29 cellular contexts compared by ENCODE assay signal in genomic region chr4:171651071-171651470, GRCh38.
"Had no signal": no experiment of that assay in that cellular context is flagged by ENCODE, and none has a peak within 500 bp of the region (broad histone marks: within the 10 kb centered on the region; RNA-seq: fewer than 3 reads in every experiment).

No MANE protein-coding gene starts in this region.

- H3K27me3 ChIP-seq: adrenal gland, ascending aorta, breast epithelium, cardiac muscle cell, heart left ventricle had no signal

- H3K27ac Mint-ChIP-seq: activated CD4-positive, alpha-beta memory T cell treated with anti-CD3 and anti-CD28 coated beads for 36 hours; activated CD4-positive, alpha-beta T cell treated with anti-CD3 and anti-CD28 coated beads for 36 hours; activated CD4-positive, alpha-beta T cell treated with anti-CD3 and anti-CD28 coated beads, Interleukin-2, amount 10 ng/mL, durations not matched to agents 24 days and 14 days; activated CD8-positive, alpha-beta memory T cell treated with anti-CD3 and anti-CD28 coated beads, Interleukin-2, amount 10 ng/mL, durations not matched to agents 7 days and 5 days; activated CD8-positive, alpha-beta T cell treated with anti-CD3 and anti-CD28 coated beads, Interleukin-2, amount 10 ng/mL, durations not matched to agents 7 days and 5 days; activated naive CD4-positive, alpha-beta T cell treated with anti-CD3 and anti-CD28 coated beads for 36 hours; activated naive CD4-positive, alpha-beta T cell treated with anti-CD3 and anti-CD28 coated beads, Interleukin-2, amount 50 U/mL, for 24 hours; activated naive CD8-positive, alpha-beta T cell treated with anti-CD3 and anti-CD28 coated beads for 36 hours; activated naive CD8-positive, alpha-beta T cell treated with anti-CD3 and anti-CD28 coated beads, Interleukin-2, amount 50 U/mL, for 24 hours; activated T-helper 1 cell treated with anti-CD3 and anti-CD28 coated beads, Interleukin-12 subunit alpha, Interleukin-12 subunit beta, Interleukin-2, Interleukin-4 antibody, amounts not matched to agents 30 ng/mL and 10 ng/mL and 1 ng/mL, durations not matched to agents 14 hours and 24 hours and 36 hours; activated T-helper 2 cell treated with anti-CD3 and anti-CD28 coated beads, Interferon-gamma antibody, Interleukin-2, Interleukin-4, amounts not matched to agents 10 μg/mL and 5 μg/mL and 100 μg/mL, durations not matched to agents 14 hours and 24 hours and 36 hours; brain had no signal

- H3K4me3 ChIP-seq: adrenal gland, ascending aorta, breast epithelium, cardiac muscle cell, heart left ventricle had no signal

- H3K9me3 ChIP-seq: breast epithelium had no signal

- H3K9me3 Mint-ChIP-seq: activated CD4-positive, alpha-beta T cell treated with anti-CD3 and anti-CD28 coated beads, Interleukin-2, amount 10 ng/mL, durations not matched to agents 24 days and 14 days; activated T-helper 1 cell treated with anti-CD3 and anti-CD28 coated beads, Interleukin-12 subunit alpha, Interleukin-12 subunit beta, Interleukin-2, Interleukin-4 antibody, amounts not matched to agents 30 ng/mL and 10 ng/mL and 1 ng/mL, durations not matched to agents 14 hours and 24 hours and 36 hours; activated T-helper 2 cell treated with anti-CD3 and anti-CD28 coated beads, Interferon-gamma antibody, Interleukin-2, Interleukin-4, amounts not matched to agents 10 μg/mL and 5 μg/mL and 100 μg/mL, durations not matched to agents 14 hours and 24 hours and 36 hours had no signal

- ATAC-seq: activated CD4-positive, alpha-beta T cell treated with anti-CD3 and anti-CD28 coated beads for 36 hours; activated CD8-positive, alpha-beta memory T cell treated with anti-CD3 and anti-CD28 coated beads, Interleukin-2, amount 10 ng/mL, durations not matched to agents 7 days and 5 days; activated CD8-positive, alpha-beta T cell treated with anti-CD3 and anti-CD28 coated beads, Interleukin-2, amount 10 ng/mL, durations not matched to agents 7 days and 5 days; activated naive CD8-positive, alpha-beta T cell treated with anti-CD3 and anti-CD28 coated beads, Interleukin-2, amount 50 U/mL, for 24 hours; heart left ventricle had no signal

- H3K27me3 Mint-ChIP-seq: activated CD4-positive, alpha-beta memory T cell treated with anti-CD3 and anti-CD28 coated beads for 36 hours; activated CD4-positive, alpha-beta T cell treated with anti-CD3 and anti-CD28 coated beads for 36 hours; activated CD4-positive, alpha-beta T cell treated with anti-CD3 and anti-CD28 coated beads, Interleukin-2, amount 10 ng/mL, durations not matched to agents 24 days and 14 days; activated CD8-positive, alpha-beta memory T cell treated with anti-CD3 and anti-CD28 coated beads, Interleukin-2, amount 10 ng/mL, durations not matched to agents 7 days and 5 days; activated naive CD4-positive, alpha-beta T cell treated with anti-CD3 and anti-CD28 coated beads, Interleukin-2, amount 50 U/mL, for 24 hours; activated naive CD8-positive, alpha-beta T cell treated with anti-CD3 and anti-CD28 coated beads for 36 hours; activated naive CD8-positive, alpha-beta T cell treated with anti-CD3 and anti-CD28 coated beads, Interleukin-2, amount 50 U/mL, for 24 hours had no signal

- H3K4me3 Mint-ChIP-seq: activated CD4-positive, alpha-beta memory T cell treated with anti-CD3 and anti-CD28 coated beads for 36 hours; activated CD4-positive, alpha-beta T cell treated with anti-CD3 and anti-CD28 coated beads for 36 hours; activated CD4-positive, alpha-beta T cell treated with anti-CD3 and anti-CD28 coated beads, Interleukin-2, amount 10 ng/mL, durations not matched to agents 24 days and 14 days; activated CD8-positive, alpha-beta memory T cell treated with anti-CD3 and anti-CD28 coated beads, Interleukin-2, amount 10 ng/mL, durations not matched to agents 7 days and 5 days; activated CD8-positive, alpha-beta T cell treated with anti-CD3 and anti-CD28 coated beads, Interleukin-2, amount 10 ng/mL, durations not matched to agents 7 days and 5 days; activated naive CD4-positive, alpha-beta T cell treated with anti-CD3 and anti-CD28 coated beads for 36 hours; activated naive CD4-positive, alpha-beta T cell treated with anti-CD3 and anti-CD28 coated beads, Interleukin-2, amount 50 U/mL, for 24 hours; activated naive CD8-positive, alpha-beta T cell treated with anti-CD3 and anti-CD28 coated beads for 36 hours; activated naive CD8-positive, alpha-beta T cell treated with anti-CD3 and anti-CD28 coated beads, Interleukin-2, amount 50 U/mL, for 24 hours; activated T-helper 1 cell treated with anti-CD3 and anti-CD28 coated beads, Interleukin-12 subunit alpha, Interleukin-12 subunit beta, Interleukin-2, Interleukin-4 antibody, amounts not matched to agents 30 ng/mL and 10 ng/mL and 1 ng/mL, durations not matched to agents 14 hours and 24 hours and 36 hours; brain had no signal

- DNase-seq: activated CD4-positive, alpha-beta memory T cell treated with anti-CD3 and anti-CD28 coated beads for 36 hours; activated CD4-positive, alpha-beta T cell treated with anti-CD3 and anti-CD28 coated beads for 36 hours; activated CD4-positive, alpha-beta T cell treated with anti-CD3 and anti-CD28 coated beads, Interleukin-2, amount 10 ng/mL, durations not matched to agents 24 days and 14 days; activated CD4-positive, CD25-positive, alpha-beta regulatory T cell; activated CD4-positive, CD25-positive, alpha-beta regulatory T cell treated with anti-CD3 and anti-CD28 coated beads, Interleukin-2, amount 50 U/mL, for 72 hours; activated CD8-positive, alpha-beta memory T cell treated with anti-CD3 and anti-CD28 coated beads, Interleukin-2, amount 10 ng/mL, durations not matched to agents 7 days and 5 days; activated CD8-positive, alpha-beta memory T cell treated with anti-CD3 and anti-CD28 coated beads, Interleukin-2, amount 50 U/mL, for 4 hours; activated CD8-positive, alpha-beta T cell treated with anti-CD3 and anti-CD28 coated beads, Interleukin-2, amount 10 ng/mL, durations not matched to agents 7 days and 5 days; activated effector memory CD4-positive, alpha-beta T cell treated with anti-CD3 and anti-CD28 coated beads, Interleukin-2, amount 50 U/mL, for 16 hours; activated naive CD4-positive, alpha-beta T cell treated with anti-CD3 and anti-CD28 coated beads for 36 hours; activated naive CD8-positive, alpha-beta T cell treated with anti-CD3 and anti-CD28 coated beads for 36 hours; activated naive CD8-positive, alpha-beta T cell treated with anti-CD3 and anti-CD28 coated beads, Interleukin-2, amount 50 U/mL, for 24 hours; activated T-cell treated with anti-CD3 and anti-CD28 coated beads, Interleukin-2, amount 50 U/mL, for 1 hour; activated T-cell treated with anti-CD3 and anti-CD28 coated beads, Interleukin-2, amount 50 U/mL, for 48 hours; adrenal gland; amygdala; cortex of kidney; effector CD8-positive, alpha-beta T cell; foreskin fibroblast; heart left ventricle; T-helper 2 cell had no signal

- H3K36me3 Mint-ChIP-seq: activated CD4-positive, alpha-beta memory T cell treated with anti-CD3 and anti-CD28 coated beads for 36 hours; activated CD8-positive, alpha-beta memory T cell treated with anti-CD3 and anti-CD28 coated beads, Interleukin-2, amount 10 ng/mL, durations not matched to agents 7 days and 5 days; activated naive CD4-positive, alpha-beta T cell treated with anti-CD3 and anti-CD28 coated beads, Interleukin-2, amount 50 U/mL, for 24 hours; activated naive CD8-positive, alpha-beta T cell treated with anti-CD3 and anti-CD28 coated beads for 36 hours; brain had no signal

- H3K4me1 Mint-ChIP-seq: activated CD4-positive, alpha-beta T cell treated with anti-CD3 and anti-CD28 coated beads for 36 hours; activated CD4-positive, alpha-beta T cell treated with anti-CD3 and anti-CD28 coated beads, Interleukin-2, amount 10 ng/mL, durations not matched to agents 24 days and 14 days; activated CD8-positive, alpha-beta memory T cell treated with anti-CD3 and anti-CD28 coated beads, Interleukin-2, amount 10 ng/mL, durations not matched to agents 7 days and 5 days; activated naive CD4-positive, alpha-beta T cell treated with anti-CD3 and anti-CD28 coated beads, Interleukin-2, amount 50 U/mL, for 24 hours; activated naive CD8-positive, alpha-beta T cell treated with anti-CD3 and anti-CD28 coated beads for 36 hours; activated naive CD8-positive, alpha-beta T cell treated with anti-CD3 and anti-CD28 coated beads, Interleukin-2, amount 50 U/mL, for 24 hours; brain had no signal

- H3K27ac ChIP-seq: adrenal gland, ascending aorta, breast epithelium, cardiac muscle cell, epithelial cell of prostate, heart left ventricle had no signal

- H3K4me1 ChIP-seq: adrenal gland, ascending aorta, breast epithelium, heart left ventricle had no signal

- H3K36me3 ChIP-seq: adrenal gland, ascending aorta, cardiac muscle cell, heart left ventricle had no signal
